ENCODE assay signal across 27 cellular contexts in genomic region chr19:4802711-4803110, GRCh38. TPM values are rescaled to one million over a fixed set of nuclear protein-coding genes. Genes with fewer than 3 reads are reported as not detected.
A peak's percentile ranks its signal among the peaks of the same experiment; 100 is the strongest.
DNase-seq lines count a peak whose midpoint lies in the region; ATAC-seq, FAIRE-seq and TF ChIP-seq lines count a peak whose summit lies in the region.
"Had no signal": no experiment of that assay in that cellular context is flagged by ENCODE, and none has a peak within 500 bp of the region (broad histone marks: within the 10 kb centered on the region; RNA-seq: fewer than 3 reads in every experiment).

No MANE protein-coding gene starts in this region.

- no peak overlapping the region for H3K4ac ChIP-seq in neuronal stem cell (ENCODE audit: low read length)

- no peak for TF ChIP-seq RAD21 in HepG2 (CRISPR knock-in tag; IDR thresholded peaks at IDR 0.05)

- intact Hi-C loops in HepG2 (cut with micrococcal nuclease; ENCODE audit: unreplicated experiment) = no loop called here
- intact Hi-C loops in right lobe of liver (cut with DNase I) = no loop called here
- intact Hi-C loops in left ventricle myocardium inferior (cut with micrococcal nuclease) = loop anchor here (5.0 kb wide), 1 partner anchor 70 kb away; no protein-coding TSS in a partner anchor
- intact Hi-C loops in aorta (cut with DNase I) = no loop called here

- H2BK12ac ChIP-seq in neuronal stem cell (ENCODE audit: low read length) = no peak overlapping the region

- no peak overlapping the region for H3K4me2 ChIP-seq in HepG2 (ENCODE audit: low read depth, low read length)
- H3K4me2 ChIP-seq in neuronal stem cell (ENCODE audit: insufficient read depth, low read length, poor library complexity, severe bottlenecking) = no peak overlapping the region
- H3K4me2 ChIP-seq: PC-9 had no signal

- peak overlapping the region; percentile 68 for H2AK5ac ChIP-seq in neuronal stem cell (ENCODE audit: low read depth, low read length)

- no peak overlapping the region for H3K18ac ChIP-seq in neuronal stem cell (ENCODE audit: low read length)

- no peak overlapping the region for H4K91ac ChIP-seq in neuronal stem cell (ENCODE audit: low read depth, low read length, poor library complexity)

- H2AFZ ChIP-seq in HepG2 (ENCODE audit: low read length) (no peak overlapping the region), neuronal stem cell (ENCODE audit: low read length) (no peak overlapping the region)
- H2AFZ ChIP-seq: PC-9 had no signal

- no peak overlapping the region for H2BK5ac ChIP-seq in neuronal stem cell (ENCODE audit: low read length)

- no peaks in the 10 kb centered on the region for H3K27me3 ChIP-seq in HepG2 (ENCODE audit: control insufficient read depth in 1 of 2, insufficient read depth in 2 of 2, low read length in 2 of 2)
- H3K27me3 ChIP-seq in right lobe of liver = no peaks in the 10 kb centered on the region
- H3K27me3 ChIP-seq in left ventricle myocardium inferior (ENCODE audit: low read depth) = no peaks in the 10 kb centered on the region
- H3K27me3 ChIP-seq in neuronal stem cell (ENCODE audit: control insufficient read depth in 3 of 3, insufficient read depth in 3 of 3, low read depth in 1 of 3, low read length in 3 of 3) = no peaks in the 10 kb centered on the region
- no peaks in the 10 kb centered on the region for H3K27me3 ChIP-seq in BE2C
- H3K27me3 ChIP-seq in aorta (ENCODE audit: control insufficient read depth in 1 of 2, insufficient read depth in 2 of 2, low read length in 1 of 2) = no peaks in the 10 kb centered on the region

- no peak overlapping the region for H2BK120ac ChIP-seq in neuronal stem cell (ENCODE audit: low read depth, low read length)

- no peaks in the 10 kb centered on the region for H4K20me1 ChIP-seq in HepG2 (ENCODE audit: insufficient read depth, low read length)

- WGBS in HepG2 (ENCODE audit: low lambda C conversion rate) = 70% methylated on average over 7 of the region's 7 CpGs
- 85% methylated on average over 4 of the region's 7 CpGs for WGBS in right lobe of liver (ENCODE audit: insufficient coverage, low coverage, low lambda C conversion rate, missing lambda C conversion rate)
- no CpG with 5 or more reads among the region's 7 CpGs for WGBS in neuronal stem cell (ENCODE audit: extremely low coverage in 2 of 2, insufficient read length in 2 of 2, insufficient replicate concordance in 1 of 2), 2 donors
- 66 to 70% methylated on average over 7 of the region's 7 CpGs for WGBS in aorta, 2 donors

- H3K27ac ChIP-seq in HepG2 (ENCODE audit: extremely low read length, insufficient read depth, low read length) (no peak overlapping the region), right lobe of liver (no peak overlapping the region), left ventricle myocardium inferior (replicated peaks) (peak overlapping the region; percentile 86), neuronal stem cell (replicated peaks; ENCODE audit: low read length) (no peak overlapping the region), aorta (ENCODE audit: low read depth in 1 of 2, low read length in 2 of 2) (no peak overlapping the region)
- H3K27ac ChIP-seq: 22Rv1, HL-60, PC-9 had no signal

- FAIRE-seq in HepG2 (lab: Jason Lieb, UNC) = no peak
- FAIRE-seq: GM12892 had no signal

- H3K9ac ChIP-seq in HepG2 (ENCODE audit: insufficient read depth, low read depth, low read length) (no peak overlapping the region), neuronal stem cell (ENCODE audit: low read depth, low read length, poor library complexity) (no peak overlapping the region)

- H3K9me3 ChIP-seq in HepG2 (ENCODE audit: low read length) (no peaks in the 10 kb centered on the region), right lobe of liver (no peaks in the 10 kb centered on the region), left ventricle myocardium inferior (replicated peaks) (no peaks in the 10 kb centered on the region), neuronal stem cell (replicated peaks in 1 of 2; ENCODE audit: control insufficient read depth in 2 of 2, insufficient read depth in 1 of 2, low read depth in 1 of 2, low read length in 2 of 2) (no peaks in the 10 kb centered on the region), BE2C (no peaks in the 10 kb centered on the region), aorta (ENCODE audit: control insufficient read depth, low read length) (no peaks in the 10 kb centered on the region)

- H4K8ac ChIP-seq in neuronal stem cell (ENCODE audit: low read depth, low read length) = no peak overlapping the region

- H3K23ac ChIP-seq in neuronal stem cell (ENCODE audit: low read depth, low read length, poor library complexity) = no peak overlapping the region

- TF ChIP-seq POLR2A in HepG2 (IDR thresholded peaks at IDR 0.05; ENCODE audit: insufficient read depth in 1 of 2, low read depth in 2 of 2, low read length in 2 of 2) (no peak), right lobe of liver (IDR thresholded peaks at IDR 0.05) (no peak)

- H3K79me1 ChIP-seq in neuronal stem cell (ENCODE audit: low read depth, low read length) = no peaks in the 10 kb centered on the region

- in situ Hi-C loops in HepG2 (cut with HindIII; ENCODE audit: extremely low pct_ligation_motif_present, low pct_unique_long_range_greater_than_20kb) = no loop called here

- H3K4me1 ChIP-seq in HepG2 (ENCODE audit: insufficient read depth, low read length) (peaks cover 26% of the 10 kb centered on the region), right lobe of liver (no peaks in the 10 kb centered on the region), left ventricle myocardium inferior (peaks cover 38% of the 10 kb centered on the region), neuronal stem cell (ENCODE audit: control insufficient read depth in 2 of 2, insufficient read depth in 1 of 2, low read depth in 1 of 2, low read length in 2 of 2) (peaks cover 0 to 2% of the 10 kb centered on the region in 2 donors), BE2C (no peaks in the 10 kb centered on the region), aorta (ENCODE audit: control insufficient read depth in 1 of 2, insufficient read depth in 2 of 2, low read length in 2 of 2) (no peaks in the 10 kb centered on the region)

- DNase-seq in HepG2 (ENCODE audit: low spot score) (no peak), right lobe of liver (no peak), left ventricle myocardium inferior (peak; percentile 70), neuronal stem cell (ENCODE audit: low spot score) (no peak), NCI-H2196 treated with DMSO at 0.1 percent for 48 hours (lab: John Stamatoyannopoulos, UW; ENCODE audit: unreplicated experiment) (no peak), C1 segment of cervical spinal cord (lab: John Stamatoyannopoulos, UW) (no peak), BE2C (no peak), aorta (no peak)
- DNase-seq: CD4-positive, CD25-positive, alpha-beta regulatory T cell; DMS153; DND-41; GOT3; HCEC 1CT; Karpas-422; NCI-H1092 treated with DMSO at 0.1 percent for 48 hours; NCI-H1436; NCI-H187; NCI-H2081 treated with DMSO at 0.1 percent for 48 hours; NCI-H2171; NCI-H524 treated with DMSO at 0.1 percent for 48 hours; NCI-H82; NK-92 treated with Interleukin-12 subunit alpha and Interleukin-12 subunit beta, amount 100 ng/mL, for 24 hours; PC-9; SHP77 had no signal

- H3K4me3 ChIP-seq in HepG2 (replicated peaks in 1 of 3; ENCODE audit: insufficient read depth in 1 of 3, low read depth in 2 of 3, low read length in 3 of 3) (no peak overlapping the region), right lobe of liver (no peak overlapping the region), left ventricle myocardium inferior (peak overlapping the region; percentile 38), neuronal stem cell (ENCODE audit: low read length in 2 of 2) (no peak overlapping the region), BE2C (ENCODE audit: low read depth, low read length) (no peak overlapping the region), aorta (ENCODE audit: low read length in 2 of 2) (no peak overlapping the region)
- H3K4me3 ChIP-seq: PC-9 had no signal

- H3K14ac ChIP-seq in neuronal stem cell (ENCODE audit: low read length) = no peak overlapping the region

- no peak overlapping the region for H2BK15ac ChIP-seq in neuronal stem cell (ENCODE audit: low read length)

- no peaks in the 10 kb centered on the region for H3K79me2 ChIP-seq in HepG2 (ENCODE audit: insufficient read depth, low read length)

- no TSS peak for BruUV-seq in HepG2 (replicated peaks; lab: Mats Ljungman, UMichigan)

- no peak for TF ChIP-seq CTCF in HepG2 (CRISPR knock-in tag; IDR thresholded peaks at IDR 0.05)
- TF ChIP-seq CTCF in right lobe of liver (IDR thresholded peaks at IDR 0.05) = no peak
- no peak for TF ChIP-seq CTCF in left ventricle myocardium inferior (IDR thresholded peaks at IDR 0.05; ENCODE audit: borderline replicate concordance)
- no peak for TF ChIP-seq CTCF in BE2C (IDR thresholded peaks at IDR 0.05; ENCODE audit: low read depth, low read length)

- ATAC-seq in HepG2 (no peak), right lobe of liver (no peak), aorta (ENCODE audit: low FRiP score) (no peak)

- POLR2A ChIA-PET in HepG2 (lab: Yijun Ruan, JAX) = no interaction called here

- H3K36me3 ChIP-seq in HepG2 (replicated peaks in 1 of 2; ENCODE audit: control insufficient read depth in 1 of 2, insufficient read depth in 2 of 2, low read length in 2 of 2) (no peaks in the 10 kb centered on the region), right lobe of liver (no peaks in the 10 kb centered on the region), left ventricle myocardium inferior (no peaks in the 10 kb centered on the region), neuronal stem cell (replicated peaks in 1 of 2; ENCODE audit: control insufficient read depth in 2 of 2, insufficient read depth in 2 of 2, low read length in 2 of 2) (peaks cover 0 to 2% of the 10 kb centered on the region in 2 donors), BE2C (no peaks in the 10 kb centered on the region), aorta (ENCODE audit: control insufficient read depth in 1 of 2, insufficient read depth in 2 of 2, low read length in 1 of 2) (no peaks in the 10 kb centered on the region)

- TF ChIP-seq EP300 in HepG2 (IDR thresholded peaks at IDR 0.05; ENCODE audit: low read depth in 2 of 2, low read length in 2 of 2) (no peak), HepG2 (CRISPR knock-in tag; IDR thresholded peaks at IDR 0.05; ENCODE audit: borderline replicate concordance) (no peak)

- CTCF ChIA-PET in HepG2 (lab: Yijun Ruan, JAX; ENCODE audit: low intra/inter-chr PET ratio, low total read pairs) = interaction anchor here (4.0 kb wide), 1 partner anchor 70 kb away, joined by 59 read pairs; no protein-coding TSS in a partner anchor

RNA-seq across cellular contexts. Expression of gene FEM1A, which starts 11.2 kb away (rescaled TPM):
- 10.8 and 11.6 TPM in 2 replicates for total RNA-seq in HepG2 (2016; rRNA removed; fragmentation: Illumina TruSeq; extraction: Trizol)
- total RNA-seq in HepG2 (2016; cell fraction: cytosol; rRNA removed; fragmentation: Illumina TruSeq; extraction: Trizol; ENCODE audit: low read depth) = 1.9 and 2.0 TPM in 2 replicates
- total RNA-seq in HepG2 (2016; cell fraction: insoluble cytoplasmic fraction; rRNA removed; fragmentation: Illumina TruSeq; extraction: Trizol) = 10.8 and 11.2 TPM in 2 replicates
- total RNA-seq in HepG2 (2016; cell fraction: membrane; rRNA removed; fragmentation: Illumina TruSeq; extraction: Trizol) = 8.3 and 9.0 TPM in 2 replicates
- total RNA-seq in HepG2 (2016; cell fraction: nucleus; rRNA removed; fragmentation: Illumina TruSeq; extraction: Trizol) = 6.7 and 7.8 TPM in 2 replicates
- 3.2 and 4.2 TPM in 2 replicates for polyA plus RNA-seq in HepG2 (2011; rRNA removed)
- polyA plus RNA-seq in HepG2 (2011; cell fraction: cytosol; rRNA removed) = 3.1 and 4.4 TPM in 2 replicates
- 3.3 and 4.8 TPM in 2 replicates for polyA plus RNA-seq in HepG2 (2011; cell fraction: nucleus; rRNA removed)
- polyA plus RNA-seq in HepG2 (2012) = 0.23 and 0.29 TPM in 2 replicates
- 0.88 and 1.0 TPM in 2 replicates for polyA plus RNA-seq in HepG2 (2016; cell fraction: cytosol; fragmentation: Illumina TruSeq; extraction: Trizol; ENCODE audit: low read depth)
- 8.3 and 9.1 TPM in 2 replicates for polyA plus RNA-seq in HepG2 (2016; cell fraction: insoluble cytoplasmic fraction; fragmentation: Illumina TruSeq; extraction: Trizol; ENCODE audit: low read depth)
- 4.1 and 4.3 TPM in 2 replicates for polyA plus RNA-seq in HepG2 (2016; cell fraction: membrane; fragmentation: Illumina TruSeq; extraction: Trizol; ENCODE audit: low read depth)
- polyA plus RNA-seq in HepG2 (2016; cell fraction: nucleus; fragmentation: Illumina TruSeq; extraction: Trizol; ENCODE audit: insufficient read depth, low read depth) = 6.8 TPM in 2 replicates
- 16.5 and 16.7 TPM in 2 replicates for polyA minus RNA-seq in HepG2 (2011; rRNA and poly(A)+ RNA removed; ENCODE audit: low replicate concordance)
- 4.8 and 5.5 TPM in 2 replicates for polyA minus RNA-seq in HepG2 (2011; cell fraction: cytosol; rRNA and poly(A)+ RNA removed)
- polyA minus RNA-seq in HepG2 (2011; cell fraction: nucleus; rRNA and poly(A)+ RNA removed) = 6.6 and 7.5 TPM in 2 replicates
- 10 to 100 TPM in 2 of 6 experiments, 1 to 10 TPM in 4; 4.7 to 11.9 (median 5.6) TPM for total RNA-seq in right lobe of liver
- 46.5 TPM for total RNA-seq in left ventricle myocardium inferior
- 5.5 TPM for polyA plus RNA-seq in neuronal stem cell (2013, experiment 1 of 2)
- 5.6 TPM for polyA plus RNA-seq in neuronal stem cell (2013, experiment 2 of 2)
- polyA plus RNA-seq in BE2C (2012; ENCODE audit: insufficient read depth, insufficient read length, low read depth) = 16.3 TPM
- total RNA-seq in aorta = 1 to 10 TPM; 6.9 to 9.0 TPM
- polyA plus RNA-seq in aorta = 1 to 10 TPM; 2.6 to 3.1 TPM

RNA-seq across cellular contexts. Expression of gene TICAM1, which starts 28.8 kb away (rescaled TPM):
- 0.95 and 1.3 TPM in 2 replicates for total RNA-seq in HepG2 (2016; rRNA removed; fragmentation: Illumina TruSeq; extraction: Trizol)
- 0.30 and 0.44 TPM in 2 replicates for total RNA-seq in HepG2 (2016; cell fraction: cytosol; rRNA removed; fragmentation: Illumina TruSeq; extraction: Trizol; ENCODE audit: low read depth)
- 1.0 and 1.3 TPM in 2 replicates for total RNA-seq in HepG2 (2016; cell fraction: insoluble cytoplasmic fraction; rRNA removed; fragmentation: Illumina TruSeq; extraction: Trizol)
- total RNA-seq in HepG2 (2016; cell fraction: membrane; rRNA removed; fragmentation: Illumina TruSeq; extraction: Trizol) = 1.2 and 1.4 TPM in 2 replicates
- 0.47 and 1.1 TPM in 2 replicates for total RNA-seq in HepG2 (2016; cell fraction: nucleus; rRNA removed; fragmentation: Illumina TruSeq; extraction: Trizol)
- polyA plus RNA-seq in HepG2 (2011; rRNA removed) = 0.33 and 0.61 TPM in 2 replicates
- polyA plus RNA-seq in HepG2 (2011; cell fraction: cytosol; rRNA removed) = 0.45 and 0.47 TPM in 2 replicates
- 1.7 and 2.4 TPM in 2 replicates for polyA plus RNA-seq in HepG2 (2011; cell fraction: nucleus; rRNA removed)
- 2.7 and 4.4 TPM in 2 replicates for polyA plus RNA-seq in HepG2 (2012)
- polyA plus RNA-seq in HepG2 (2016; cell fraction: cytosol; fragmentation: Illumina TruSeq; extraction: Trizol; ENCODE audit: low read depth) = 0.70 and 0.91 TPM in 2 replicates
- polyA plus RNA-seq in HepG2 (2016; cell fraction: insoluble cytoplasmic fraction; fragmentation: Illumina TruSeq; extraction: Trizol; ENCODE audit: low read depth) = 3.0 and 3.7 TPM in 2 replicates
- 1.5 and 1.9 TPM in 2 replicates for polyA plus RNA-seq in HepG2 (2016; cell fraction: membrane; fragmentation: Illumina TruSeq; extraction: Trizol; ENCODE audit: low read depth)
- 4.0 and 4.6 TPM in 2 replicates for polyA plus RNA-seq in HepG2 (2016; cell fraction: nucleus; fragmentation: Illumina TruSeq; extraction: Trizol; ENCODE audit: insufficient read depth, low read depth)
- polyA minus RNA-seq in HepG2 (2011; rRNA and poly(A)+ RNA removed; ENCODE audit: low replicate concordance) = 0.70 and 1.7 TPM in 2 replicates
- 1.4 and 1.6 TPM in 2 replicates for polyA minus RNA-seq in HepG2 (2011; cell fraction: cytosol; rRNA and poly(A)+ RNA removed)
- 0.50 and 0.52 TPM in 2 replicates for polyA minus RNA-seq in HepG2 (2011; cell fraction: nucleus; rRNA and poly(A)+ RNA removed)
- 10 to 100 TPM in 1 of 6 experiments, 1 to 10 TPM in 5; 6.9 to 14.6 (median 9.4) TPM for total RNA-seq in right lobe of liver
- 6.1 TPM for total RNA-seq in left ventricle myocardium inferior
- 1.4 TPM for polyA plus RNA-seq in neuronal stem cell (2013, experiment 1 of 2)
- polyA plus RNA-seq in neuronal stem cell (2013, experiment 2 of 2) = 1.5 TPM
- 11.3 TPM for polyA plus RNA-seq in BE2C (2012; ENCODE audit: insufficient read depth, insufficient read length, low read depth)
- total RNA-seq in aorta = 10 to 100 TPM; 14.0 to 18.5 TPM
- 1 to 10 TPM; 6.9 to 7.7 TPM for polyA plus RNA-seq in aorta
